24 cellular contexts compared by ENCODE assay signal in the genomic region with DNA sequence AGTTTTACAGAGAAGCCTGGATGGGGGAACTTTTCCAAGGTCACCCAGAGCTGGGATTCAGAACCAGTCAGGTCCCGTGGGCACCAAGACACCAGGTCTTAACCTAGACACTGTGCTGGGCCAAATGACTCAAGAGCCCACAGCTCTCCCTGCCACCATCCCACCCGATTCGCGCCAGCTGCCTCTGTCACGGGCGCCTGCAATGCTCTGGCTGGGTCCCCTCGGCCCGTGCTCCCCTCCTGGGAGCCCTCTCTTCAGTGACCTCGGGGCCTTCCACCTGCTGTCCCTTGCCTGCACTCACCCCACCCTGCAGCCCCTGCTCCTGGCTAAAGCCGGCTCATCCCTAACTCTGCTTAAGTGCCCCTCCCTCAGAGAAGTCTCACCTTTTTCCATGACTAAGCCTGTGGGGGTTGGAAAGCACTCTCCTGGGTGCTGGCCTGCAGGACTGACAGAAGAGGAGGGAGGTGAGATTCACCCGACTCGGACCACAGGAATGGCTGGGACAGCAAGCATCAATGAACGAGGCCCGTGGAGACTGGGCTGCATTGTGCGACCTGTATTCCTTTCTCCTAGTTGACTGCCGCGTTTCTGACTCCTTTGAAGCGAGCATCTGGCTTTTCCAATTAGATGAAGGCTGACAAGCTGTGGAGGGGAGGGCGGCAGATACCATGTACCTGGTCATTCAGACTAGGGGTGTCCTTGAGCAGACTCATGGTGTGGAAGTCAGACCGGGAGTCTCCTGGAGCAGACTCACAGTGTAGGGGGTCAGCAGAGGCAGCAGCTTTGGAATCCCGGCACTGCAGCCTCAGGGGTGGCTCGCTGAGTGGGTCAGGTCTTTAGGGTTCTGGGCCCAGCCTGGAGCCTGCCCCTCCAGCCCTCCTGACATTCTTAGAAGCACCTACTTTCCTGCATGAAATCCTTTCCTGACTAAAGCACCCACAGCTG. TPM values are rescaled to one million over a fixed set of nuclear protein-coding genes. Genes with fewer than 3 reads are reported as not detected.
"Had no signal": no experiment of that assay in that cellular context is flagged by ENCODE, and none has a peak within 500 bp of the region (broad histone marks: within the 10 kb centered on the region; RNA-seq: fewer than 3 reads in every experiment).

No MANE protein-coding gene starts in this region.

- H3K9me3 ChIP-seq: left lung, tibial nerve had no signal

- H3K27me3 ChIP-seq: cardiac muscle cell, left lung had no signal

- ATAC-seq: activated CD8-positive, alpha-beta T cell treated with anti-CD3 and anti-CD28 coated beads, Interleukin-2, amount 10 ng/mL, durations not matched to agents 7 days and 5 days; left lung; stimulated activated naive CD8-positive, alpha-beta T cell treated with anti-CD3 and anti-CD28 coated beads, Interleukin-15, Interleukin-2, amounts not matched to agents 100 U/mL and 50 U/mL, for 24 hours had no signal

- H3K4me1 ChIP-seq: left lung had no signal

- H3K27ac ChIP-seq: cardiac muscle cell, left lung, tibial nerve had no signal

- H3K4me3 ChIP-seq: cardiac muscle cell, left lung, tibial nerve had no signal

- FAIRE-seq: kidney, urothelium cell line had no signal

- H3K36me3 ChIP-seq: cardiac muscle cell, left lung, tibial nerve had no signal

- DNase-seq: activated CD4-positive, alpha-beta T cell treated with anti-CD3 and anti-CD28 coated beads, Interleukin-2, amount 10 ng/mL, durations not matched to agents 7 days and 5 days; activated CD4-positive, CD25-positive, alpha-beta regulatory T cell; activated CD8-positive, alpha-beta memory T cell treated with anti-CD3 and anti-CD28 coated beads, Interleukin-2, amount 50 U/mL, for 48 hours; activated CD8-positive, alpha-beta T cell treated with anti-CD3 and anti-CD28 coated beads, Interleukin-2, amount 10 ng/mL, durations not matched to agents 7 days and 5 days; activated effector memory CD4-positive, alpha-beta T cell treated with anti-CD3 and anti-CD28 coated beads, Interleukin-2, amount 50 U/mL, for 16 hours; activated T-cell treated with anti-CD3 and anti-CD28 coated beads, Interleukin-2, amount 50 U/mL, for 48 hours; amniotic stem cell; erythroblast; foreskin melanocyte; glutamatergic neuron; hippocampal formation; kidney; left lung; midbrain; nucleus accumbens; stimulated activated CD4-positive, alpha-beta T cell treated with anti-CD3 and anti-CD28 coated beads, Interleukin-2, amount 100 ng/mL, for 24 hours; stimulated activated naive CD8-positive, alpha-beta T cell treated with anti-CD3 and anti-CD28 coated beads, Interleukin-15, Interleukin-2, amounts not matched to agents 100 U/mL and 50 U/mL, for 24 hours; T-helper 1 cell; T-helper 9 cell had no signal

RNA-seq across cellular contexts. Expression of gene IL4, which starts 5.8 kb away (rescaled TPM):
- total RNA-seq: activated CD4-positive, alpha-beta T cell treated with anti-CD3 and anti-CD28 coated beads, Interleukin-2, amount 10 ng/mL, durations not matched to agents 7 days and 5 days; activated CD8-positive, alpha-beta T cell treated with anti-CD3 and anti-CD28 coated beads, Interleukin-2, amount 10 ng/mL, durations not matched to agents 7 days and 5 days; activated naive CD4-positive, alpha-beta T cell treated with anti-CD3 and anti-CD28 coated beads, Interleukin-2, amount 50 U/mL, for 72 hours; cardiac muscle cell; kidney; left lung; lung microvascular endothelial cell; tibial nerve had no signal
- polyA plus RNA-seq: cardiac muscle cell had no signal

RNA-seq across cellular contexts. Expression of gene IL13, which starts 10.1 kb away (rescaled TPM):
- total RNA-seq: cardiac muscle cell, kidney, left lung, lung microvascular endothelial cell had no signal
- polyA plus RNA-seq: cardiac muscle cell had no signal
